24 cellular contexts compared by ENCODE assay signal in genomic region chr2:7984693-7985353, GRCh38.
DNase-seq lines count a peak whose midpoint lies in the region; ATAC-seq, FAIRE-seq and TF ChIP-seq lines count a peak whose summit lies in the region.
"Had no signal": no experiment of that assay in that cellular context is flagged by ENCODE, and none has a peak within 500 bp of the region (broad histone marks: within the 10 kb centered on the region; RNA-seq: fewer than 3 reads in every experiment).

No MANE protein-coding gene starts in this region.

- H3K4me2 ChIP-seq in K562 (ENCODE audit: insufficient read depth, low read length) = no peak overlapping the region
- H3K4me2 ChIP-seq: KMS-11, PC-9 had no signal

- H3K9ac ChIP-seq in K562 (ENCODE audit: insufficient read depth in 1 of 2, low read depth in 2 of 2, low read length in 2 of 2) = no peak overlapping the region
- H3K9ac ChIP-seq: KMS-11 had no signal

- H4K20me1 ChIP-seq in K562 (replicated peaks; ENCODE audit: control insufficient read depth, insufficient read depth, low read length) = no peaks in the 10 kb centered on the region

- peak; percentile 46 to 58 for ATAC-seq in activated CD4-positive, CD25-positive, alpha-beta regulatory T cell treated with anti-CD3 and anti-CD28 coated beads, Interleukin-2, amount 50 U/mL, for 24 hours
- peak; percentile 78 for ATAC-seq in GM18511 (IDR thresholded peaks at IDR 0.05; ENCODE audit: unreplicated experiment)
- no peak for ATAC-seq in K562
- ATAC-seq: body of pancreas had no signal

- in situ Hi-C loops in K562 (cut with MboI) = no loop called here

- no peak for DNase-seq in activated CD4-positive, CD25-positive, alpha-beta regulatory T cell (lab: John Stamatoyannopoulos, UW)
- DNase-seq in KG1 (lab: John Stamatoyannopoulos, UW) (peak; percentile 29), K562 (ENCODE audit: extremely low read depth in 1 of 4, low spot score in 3 of 4) (no peak), hippocampal formation (lab: John Stamatoyannopoulos, UW) (no peak), DMS53 treated with DMSO at 0.1 percent for 48 hours (lab: John Stamatoyannopoulos, UW; ENCODE audit: unreplicated experiment) (no peak), SHP77 treated with DMSO at 0.1 percent for 48 hours (lab: John Stamatoyannopoulos, UW) (no peak)
- DNase-seq: activated CD4-positive, alpha-beta T cell treated with anti-CD3 and anti-CD28 coated beads for 4 hours; activated effector memory CD4-positive, alpha-beta T cell treated with anti-CD3 and anti-CD28 coated beads, Interleukin-2, amount 50 U/mL, for 16 hours; BE2C; body of pancreas; colonic mucosa; NCI-H1092; NCI-H2107; NCI-H526; PC-9; stimulated activated CD4-positive, alpha-beta T cell treated with anti-CD3 and anti-CD28 coated beads, Interleukin-12 subunit alpha, Interleukin-12 subunit beta, amount 100 ng/mL, for 4 hours; stimulated activated naive B cell treated with anti-CD40 and anti-IgM and Interleukin-4, amounts not matched to agents 10 μg/mL and 1 μg/mL and 100 μg/mL, for 72 hours; T1000; upper lobe of left lung had no signal

- CTCF ChIA-PET in K562 (lab: Yijun Ruan, JAX; ENCODE audit: low intra/inter-chr PET ratio) = no interaction called here

- POLR2A ChIA-PET in K562 (lab: Yijun Ruan, JAX) = no interaction called here

- no peak for TF ChIP-seq CTCF in K562 (IDR thresholded peaks at IDR 0.05 in 2 of 3, conservative IDR thresholded peaks at IDR 0.05 in 1 of 3; ENCODE audit: insufficient read depth in 2 of 3, low read depth in 1 of 3, low read length in 3 of 3)

- no peaks in the 10 kb centered on the region for H3K79me2 ChIP-seq in K562 (ENCODE audit: control insufficient read depth, insufficient read depth, low read length)

- TF ChIP-seq RAD21 in K562 (CRISPR knock-in tag; conservative IDR thresholded peaks at IDR 0.05 in 1 of 2, IDR thresholded peaks at IDR 0.05 in 1 of 2) = no peak

- no peak for TF ChIP-seq POLR2A in K562 (conservative IDR thresholded peaks at IDR 0.05)

- no peaks in the 10 kb centered on the region for H3K9me1 ChIP-seq in K562 (ENCODE audit: control insufficient read depth, insufficient read depth, low read length)

- H3K4me3 ChIP-seq in K562 = no peak overlapping the region
- H3K4me3 ChIP-seq: body of pancreas, colonic mucosa, PC-9, upper lobe of left lung had no signal

- no peak overlapping the region for H2AFZ ChIP-seq in K562 (ENCODE audit: low read depth, low read length)
- H2AFZ ChIP-seq: PC-9 had no signal

- H3K27me3 ChIP-seq in K562 (ENCODE audit: control insufficient read depth in 2 of 2, insufficient read depth in 2 of 2, low read length in 2 of 2) = peaks cover 0 to 13% of the 10 kb centered on the region in 2 experiments; a peak in 2 of 5 replicates
- H3K27me3 ChIP-seq: BE2C, body of pancreas, colonic mucosa, neutrophil, upper lobe of left lung had no signal

- TF ChIP-seq EP300 in K562 (IDR thresholded peaks at IDR 0.05; ENCODE audit: low read length) = no peak

- no peaks in the 10 kb centered on the region for H3K4me1 ChIP-seq in K562 (replicated peaks in 1 of 2; ENCODE audit: control insufficient read depth in 2 of 2, insufficient read depth in 2 of 2, low read length in 2 of 2)
- H3K4me1 ChIP-seq: colonic mucosa, upper lobe of left lung had no signal

- BruUV-seq in K562 (replicated peaks; lab: Mats Ljungman, UMichigan) = no TSS peak

- H3K36me3 ChIP-seq in K562 (ENCODE audit: control insufficient read depth, insufficient read depth, low read length) = no peaks in the 10 kb centered on the region
- H3K36me3 ChIP-seq: BE2C, colonic mucosa, neutrophil, upper lobe of left lung had no signal

- no peak overlapping the region for H3K27ac ChIP-seq in K562 (ENCODE audit: extremely low read depth, low read depth, low read length)
- H3K27ac ChIP-seq: 22Rv1, body of pancreas, colonic mucosa, KMS-11, neutrophil, PC-9, upper lobe of left lung had no signal

- H3K9me3 ChIP-seq in K562 (replicated peaks; ENCODE audit: control insufficient read depth, insufficient read depth, low read depth, low read length) = no peaks in the 10 kb centered on the region
- H3K9me3 ChIP-seq: BE2C, body of pancreas, colonic mucosa, neutrophil had no signal

- no peak for FAIRE-seq in K562 (lab: Jason Lieb, UNC)

- intact Hi-C loops in K562 (cut with micrococcal nuclease) = no loop called here

- WGBS in K562 (ENCODE audit: insufficient coverage, low coverage, missing lambda C conversion rate) = 2% methylated on average over 9 of the region's 9 CpGs

TF ChIP-seq in K562, 482 proteins besides CTCF, POLR2A, EP300 and RAD21:
- TF ChIP-seq CBFA2T2 (conservative IDR thresholded peaks at IDR 0.05) (no peak), MEIS2 (IDR thresholded peaks at IDR 0.05; ENCODE audit: partially characterized antibody) (peak; percentile 15)
